38 cellular contexts compared by ENCODE assay signal in genomic region chr2:9958057-9958456, GRCh38.
"Had no signal": no experiment of that assay in that cellular context is flagged by ENCODE, and none has a peak within 500 bp of the region (broad histone marks: within the 10 kb centered on the region; RNA-seq: fewer than 3 reads in every experiment).

No MANE protein-coding gene starts in this region.

- H3K4me1 ChIP-seq: ascending aorta had no signal

- H3K27ac ChIP-seq: ascending aorta, cardiac muscle cell, VCaP had no signal

- H3K27ac Mint-ChIP-seq: activated CD4-positive, alpha-beta memory T cell treated with anti-CD3 and anti-CD28 coated beads, Interleukin-2, amount 10 ng/mL, durations not matched to agents 7 days and 5 days; activated CD4-positive, alpha-beta T cell treated with anti-CD3 and anti-CD28 coated beads for 36 hours; activated CD4-positive, alpha-beta T cell treated with anti-CD3 and anti-CD28 coated beads, Interleukin-2, amount 10 ng/mL, durations not matched to agents 7 days and 5 days; activated CD8-positive, alpha-beta memory T cell treated with anti-CD3 and anti-CD28 coated beads, Interleukin-2, amount 10 ng/mL, durations not matched to agents 7 days and 5 days; activated CD8-positive, alpha-beta T cell treated with anti-CD3 and anti-CD28 coated beads, Interleukin-2, amount 10 ng/mL, durations not matched to agents 7 days and 5 days; activated naive CD4-positive, alpha-beta T cell treated with anti-CD3 and anti-CD28 coated beads for 36 hours; activated naive CD4-positive, alpha-beta T cell treated with anti-CD3 and anti-CD28 coated beads, Interleukin-2, amount 50 U/mL, for 24 hours; activated naive CD8-positive, alpha-beta T cell; activated naive CD8-positive, alpha-beta T cell treated with anti-CD3 and anti-CD28 coated beads, Interleukin-2, amount 10 ng/mL, durations not matched to agents 7 days and 5 days; activated naive CD8-positive, alpha-beta T cell treated with anti-CD3 and anti-CD28 coated beads, Interleukin-2, amount 50 U/mL, for 24 hours; activated T-cell treated with anti-CD3 and anti-CD28 coated beads, Interleukin-2, amount 50 U/mL, for 24 hours; activated T-helper 2 cell treated with anti-CD3 and anti-CD28 coated beads, Interferon-gamma antibody, Interleukin-2, Interleukin-4, amounts not matched to agents 10 μg/mL and 5 μg/mL and 100 μg/mL, durations not matched to agents 14 hours and 24 hours and 36 hours; brain; T-helper 1 cell treated with Interleukin-12 subunit alpha and Interleukin-12 subunit beta and Interleukin-4 antibody, amounts not matched to agents 30 μg/mL and 1 μg/mL, for 36 hours; T-helper 2 cell treated with Interferon-gamma antibody and Interleukin-4, amounts not matched to agents 5 μg/mL and 100 μg/mL, for 36 hours had no signal

- H3K4me3 ChIP-seq: ascending aorta, cardiac muscle cell had no signal

- H3K27me3 ChIP-seq: ascending aorta had no signal

- H3K36me3 ChIP-seq: ascending aorta, cardiac muscle cell had no signal

- H3K4me3 Mint-ChIP-seq: activated CD4-positive, alpha-beta memory T cell treated with anti-CD3 and anti-CD28 coated beads, Interleukin-2, amount 10 ng/mL, durations not matched to agents 7 days and 5 days; activated CD4-positive, alpha-beta T cell treated with anti-CD3 and anti-CD28 coated beads for 36 hours; activated CD4-positive, alpha-beta T cell treated with anti-CD3 and anti-CD28 coated beads, Interleukin-2, amount 10 ng/mL, durations not matched to agents 7 days and 5 days; activated CD8-positive, alpha-beta memory T cell treated with anti-CD3 and anti-CD28 coated beads, Interleukin-2, amount 10 ng/mL, durations not matched to agents 7 days and 5 days; activated CD8-positive, alpha-beta T cell treated with anti-CD3 and anti-CD28 coated beads, Interleukin-2, amount 10 ng/mL, durations not matched to agents 7 days and 5 days; activated naive CD4-positive, alpha-beta T cell treated with anti-CD3 and anti-CD28 coated beads for 36 hours; activated naive CD4-positive, alpha-beta T cell treated with anti-CD3 and anti-CD28 coated beads, Interleukin-2, amount 50 U/mL, for 24 hours; activated naive CD8-positive, alpha-beta T cell; activated naive CD8-positive, alpha-beta T cell treated with anti-CD3 and anti-CD28 coated beads, Interleukin-2, amount 10 ng/mL, durations not matched to agents 7 days and 5 days; activated naive CD8-positive, alpha-beta T cell treated with anti-CD3 and anti-CD28 coated beads, Interleukin-2, amount 50 U/mL, for 24 hours; activated T-cell treated with anti-CD3 and anti-CD28 coated beads, Interleukin-2, amount 50 U/mL, for 24 hours; brain; central memory CD8-positive, alpha-beta T cell; T-helper 1 cell treated with Interleukin-12 subunit alpha and Interleukin-12 subunit beta and Interleukin-4 antibody, amounts not matched to agents 30 μg/mL and 1 μg/mL, for 36 hours; T-helper 2 cell treated with Interferon-gamma antibody and Interleukin-4, amounts not matched to agents 5 μg/mL and 100 μg/mL, for 36 hours had no signal

- ATAC-seq: activated CD4-positive, alpha-beta T cell treated with anti-CD3 and anti-CD28 coated beads for 36 hours; activated CD4-positive, CD25-positive, alpha-beta regulatory T cell treated with anti-CD3 and anti-CD28 coated beads, Interleukin-2, amount 50 U/mL, for 24 hours; activated CD8-positive, alpha-beta memory T cell treated with anti-CD3 and anti-CD28 coated beads, Interleukin-2, amount 10 ng/mL, durations not matched to agents 7 days and 5 days; activated CD8-positive, alpha-beta T cell treated with anti-CD3 and anti-CD28 coated beads, Interleukin-2, amount 10 ng/mL, durations not matched to agents 7 days and 5 days; activated naive CD8-positive, alpha-beta T cell treated with anti-CD3 and anti-CD28 coated beads, Interleukin-2, amount 50 U/mL, for 24 hours had no signal

- H3K36me3 Mint-ChIP-seq: activated CD8-positive, alpha-beta memory T cell treated with anti-CD3 and anti-CD28 coated beads, Interleukin-2, amount 10 ng/mL, durations not matched to agents 7 days and 5 days; activated naive CD8-positive, alpha-beta T cell; activated naive CD8-positive, alpha-beta T cell treated with anti-CD3 and anti-CD28 coated beads, Interleukin-2, amount 10 ng/mL, durations not matched to agents 7 days and 5 days had no signal

- FAIRE-seq: bronchial epithelial cell, TTC549 had no signal

- H3K9me3 Mint-ChIP-seq: activated CD4-positive, alpha-beta memory T cell treated with anti-CD3 and anti-CD28 coated beads, Interleukin-2, amount 10 ng/mL, durations not matched to agents 7 days and 5 days; activated CD4-positive, alpha-beta T cell treated with anti-CD3 and anti-CD28 coated beads, Interleukin-2, amount 10 ng/mL, durations not matched to agents 7 days and 5 days; activated naive CD4-positive, alpha-beta T cell treated with anti-CD3 and anti-CD28 coated beads for 36 hours; activated naive CD4-positive, alpha-beta T cell treated with anti-CD3 and anti-CD28 coated beads, Interleukin-2, amount 50 U/mL, for 24 hours; activated naive CD8-positive, alpha-beta T cell treated with anti-CD3 and anti-CD28 coated beads, Interleukin-2, amount 10 ng/mL, durations not matched to agents 7 days and 5 days; activated naive CD8-positive, alpha-beta T cell treated with anti-CD3 and anti-CD28 coated beads, Interleukin-2, amount 50 U/mL, for 24 hours; activated T-cell treated with anti-CD3 and anti-CD28 coated beads, Interleukin-2, amount 50 U/mL, for 24 hours; activated T-helper 2 cell treated with anti-CD3 and anti-CD28 coated beads, Interferon-gamma antibody, Interleukin-2, Interleukin-4, amounts not matched to agents 10 μg/mL and 5 μg/mL and 100 μg/mL, durations not matched to agents 14 hours and 24 hours and 36 hours; brain; central memory CD8-positive, alpha-beta T cell; T-helper 1 cell treated with Interleukin-12 subunit alpha and Interleukin-12 subunit beta and Interleukin-4 antibody, amounts not matched to agents 30 μg/mL and 1 μg/mL, for 36 hours; T-helper 2 cell treated with Interferon-gamma antibody and Interleukin-4, amounts not matched to agents 5 μg/mL and 100 μg/mL, for 36 hours had no signal

- DNase-seq: activated CD4-positive, alpha-beta memory T cell treated with anti-CD3 and anti-CD28 coated beads, Interleukin-2, amount 10 ng/mL, durations not matched to agents 7 days and 5 days; activated CD4-positive, alpha-beta T cell treated with anti-CD3 and anti-CD28 coated beads for 1 hour; activated CD4-positive, alpha-beta T cell treated with anti-CD3 and anti-CD28 coated beads for 36 hours; activated CD4-positive, alpha-beta T cell treated with anti-CD3 and anti-CD28 coated beads for 48 hours; activated CD4-positive, alpha-beta T cell treated with anti-CD3 and anti-CD28 coated beads, Interleukin-2, amount 10 ng/mL, durations not matched to agents 7 days and 5 days; activated CD4-positive, alpha-beta T cell treated with anti-CD3 and anti-CD28 coated beads, Interleukin-2, amount 50 U/mL, for 48 hours; activated CD4-positive, CD25-positive, alpha-beta regulatory T cell; activated CD8-positive, alpha-beta memory T cell treated with anti-CD3 and anti-CD28 coated beads for 24 hours; activated CD8-positive, alpha-beta memory T cell treated with anti-CD3 and anti-CD28 coated beads, Interleukin-2, amount 10 ng/mL, durations not matched to agents 7 days and 5 days; activated CD8-positive, alpha-beta memory T cell treated with anti-CD3 and anti-CD28 coated beads, Interleukin-2, amount 50 U/mL, for 48 hours; activated CD8-positive, alpha-beta T cell treated with anti-CD3 and anti-CD28 coated beads, Interleukin-2, amount 10 ng/mL, durations not matched to agents 7 days and 5 days; activated effector memory CD4-positive, alpha-beta T cell treated with anti-CD3 and anti-CD28 coated beads, Interleukin-2, amount 50 U/mL, for 16 hours; activated gamma-delta T cell treated with Interleukin-2 at 50 U/mL for 16 hours; activated naive CD4-positive, alpha-beta T cell; activated naive CD4-positive, alpha-beta T cell treated with anti-CD3 and anti-CD28 coated beads for 36 hours; activated naive CD8-positive, alpha-beta T cell treated with anti-CD3 and anti-CD28 coated beads, Interleukin-2, amount 10 ng/mL, durations not matched to agents 7 days and 5 days; activated naive CD8-positive, alpha-beta T cell treated with anti-CD3 and anti-CD28 coated beads, Interleukin-2, amount 50 U/mL, for 24 hours; activated T-cell treated with anti-CD3 and anti-CD28 coated beads, Interleukin-2, amount 50 U/mL, for 24 hours; activated T-cell treated with anti-CD3 and anti-CD28 coated beads, Interleukin-2, amount 50 U/mL, for 48 hours; amygdala; anterior cingulate cortex; caudate nucleus; T-helper 1 cell; T-helper 2 cell; T-helper 9 cell had no signal

- H3K4me1 Mint-ChIP-seq: activated CD4-positive, alpha-beta memory T cell treated with anti-CD3 and anti-CD28 coated beads, Interleukin-2, amount 10 ng/mL, durations not matched to agents 7 days and 5 days; activated CD4-positive, alpha-beta T cell treated with anti-CD3 and anti-CD28 coated beads for 36 hours; activated CD4-positive, alpha-beta T cell treated with anti-CD3 and anti-CD28 coated beads, Interleukin-2, amount 10 ng/mL, durations not matched to agents 7 days and 5 days; activated naive CD4-positive, alpha-beta T cell treated with anti-CD3 and anti-CD28 coated beads, Interleukin-2, amount 50 U/mL, for 24 hours; activated naive CD8-positive, alpha-beta T cell treated with anti-CD3 and anti-CD28 coated beads, Interleukin-2, amount 10 ng/mL, durations not matched to agents 7 days and 5 days; central memory CD8-positive, alpha-beta T cell had no signal

- H3K9me3 ChIP-seq: ascending aorta had no signal
